ENCODE assay signal across 8 cellular contexts in genomic region chr7:155190608-155191536, GRCh38.
DNase-seq lines count a peak whose midpoint lies in the region; ATAC-seq, FAIRE-seq and TF ChIP-seq lines count a peak whose summit lies in the region.

No MANE protein-coding gene starts in this region.

- no peak overlapping the region for H2AFZ ChIP-seq in OCI-LY1 (ENCODE audit: low read length)

- no peak overlapping the region for H3K4me3 ChIP-seq in OCI-LY1 (ENCODE audit: low read depth, low read length, poor library complexity, severe bottlenecking)
- H3K4me3 ChIP-seq in pancreas = peak overlapping the region in 2 of 4 donors; percentile 30
- H3K4me3 ChIP-seq in upper lobe of right lung = no peak overlapping the region

- no peak overlapping the region for H3K9ac ChIP-seq in OCI-LY1 (ENCODE audit: low read length)

- H3K4me2 ChIP-seq in OCI-LY1 (ENCODE audit: low read length) = no peak overlapping the region

- ATAC-seq in GM21381 (IDR thresholded peaks at IDR 0.05; ENCODE audit: unreplicated experiment) (peak; percentile 55), pancreas (peak; percentile 85 to 99 (median 96)), upper lobe of right lung (peak; percentile 90), GM19397 (IDR thresholded peaks at IDR 0.05; ENCODE audit: unreplicated experiment) (no peak)

- no peaks in the 10 kb centered on the region for H4K20me1 ChIP-seq in OCI-LY1 (ENCODE audit: insufficient read depth, low read length)

- H3K9me3 ChIP-seq in OCI-LY1 (ENCODE audit: low read length) = peaks cover 14% of the 10 kb centered on the region
- H3K9me3 ChIP-seq in pancreas = no peaks in the 10 kb centered on the region
- H3K9me3 ChIP-seq in upper lobe of right lung = peaks cover 5% of the 10 kb centered on the region

- no peaks in the 10 kb centered on the region for H3F3A ChIP-seq in OCI-LY1 (ENCODE audit: insufficient read depth, low read length)

- H3K79me2 ChIP-seq in OCI-LY1 (ENCODE audit: insufficient read depth, low read length) = no peaks in the 10 kb centered on the region

- no peak for FAIRE-seq in frontal cortex (lab: Jason Lieb, UNC)
- FAIRE-seq in pancreas (lab: Jason Lieb, UNC) = no peak

- H3K4me1 ChIP-seq in OCI-LY1 (ENCODE audit: insufficient read depth, low read length, severe bottlenecking) (no peaks in the 10 kb centered on the region), pancreas (no peaks in the 10 kb centered on the region), upper lobe of right lung (no peaks in the 10 kb centered on the region)

- WGBS in pancreas, 2 donors = 25% methylated on average over 43 to 44 of the region's 44 CpGs

- no peaks in the 10 kb centered on the region for H3K9me2 ChIP-seq in OCI-LY1 (ENCODE audit: low read depth, low read length)

- H3K27ac ChIP-seq in C4-2B (no peak overlapping the region), OCI-LY1 (ENCODE audit: low read depth, low read length, poor library complexity, severe bottlenecking) (no peak overlapping the region), pancreas (no peak overlapping the region), upper lobe of right lung (no peak overlapping the region)

- H3K27me3 ChIP-seq in OCI-LY1 (ENCODE audit: insufficient read depth, low read length) = peaks cover 16% of the 10 kb centered on the region; the same call in 1 of the 2 replicates
- no peaks in the 10 kb centered on the region for H3K27me3 ChIP-seq in pancreas
- peaks cover 7% of the 10 kb centered on the region for H3K27me3 ChIP-seq in upper lobe of right lung

- TF ChIP-seq CTCF in C4-2B (conservative IDR thresholded peaks at IDR 0.05) (peak; percentile 100), OCI-LY1 (IDR thresholded peaks at IDR 0.05; ENCODE audit: low read length) (peak; percentile 97), pancreas (IDR thresholded peaks at IDR 0.05) (peak; percentile 74 to 84 (median 78)), upper lobe of right lung (IDR thresholded peaks at IDR 0.05) (peak; percentile 84)

- DNase-seq in activated T-helper 1 cell treated with anti-CD3 and anti-CD28 coated beads, Interleukin-2, amount 50 U/mL, for 16 hours (ENCODE audit: low read depth in 1 of 2, low spot score in 1 of 2) = peak; percentile 35 to 48
- DNase-seq in frontal cortex (ENCODE audit: low spot score in 2 of 2) (peak; percentile 61 to 76), pancreas (peak in 4 of 6 donors; percentile 35 to 91 (median 66)), upper lobe of right lung (no peak)

- peaks cover 2% of the 10 kb centered on the region; the same call in 1 of the 2 replicates for H3K36me3 ChIP-seq in OCI-LY1 (ENCODE audit: insufficient read depth, low read length)
- no peaks in the 10 kb centered on the region for H3K36me3 ChIP-seq in pancreas
- H3K36me3 ChIP-seq in upper lobe of right lung = no peaks in the 10 kb centered on the region

- intact Hi-C loops in pancreas (cut with DNase I) (loop anchor here in 2 of 3 donors (5.0 kb wide), 1 partner anchor 151 kb away; no protein-coding TSS in a partner anchor), upper lobe of right lung (cut with DNase I) (no loop called here)
